Comparison of ENCODE assay signal across 10 cellular contexts in genomic region chr14:89466460-89466859, GRCh38. TPM values are rescaled to one million over a fixed set of nuclear protein-coding genes. Genes with fewer than 3 reads are reported as not detected.
DNase-seq lines count a peak whose midpoint lies in the region; ATAC-seq, FAIRE-seq and TF ChIP-seq lines count a peak whose summit lies in the region.
"Had no signal": no experiment of that assay in that cellular context is flagged by ENCODE, and none has a peak within 500 bp of the region (broad histone marks: within the 10 kb centered on the region; RNA-seq: fewer than 3 reads in every experiment).

No MANE protein-coding gene starts in this region.

- 81 to 94% (median 87%) methylated on average over 5 of the region's 5 CpGs for WGBS in heart left ventricle, 4 donors
- 70 to 72% methylated on average over 4 to 5 of the region's 5 CpGs for whole genome bisulfite sequencing in upper lobe of left lung, 2 donors

- no peaks in the 10 kb centered on the region for H3K27me3 ChIP-seq in heart left ventricle
- no peaks in the 10 kb centered on the region for H3K27me3 ChIP-seq in right atrium auricular region
- no peaks in the 10 kb centered on the region for H3K27me3 ChIP-seq in foreskin keratinocyte
- H3K27me3 ChIP-seq in upper lobe of left lung, result no peaks in the 10 kb centered on the region
- H3K27me3 ChIP-seq: BE2C, gastrocnemius medialis had no signal

- H3K27ac ChIP-seq in heart left ventricle (peak overlapping the region in 2 of 12 donors; percentile 27 to 34), right atrium auricular region (no peak overlapping the region), foreskin keratinocyte (no peak overlapping the region), upper lobe of left lung (no peak overlapping the region), caudate nucleus (ENCODE audit: low read depth, low read length) (no peak overlapping the region)
- H3K27ac ChIP-seq: gastrocnemius medialis had no signal

- H3K4me1 ChIP-seq in heart left ventricle (peaks cover 0 to 47% (median 3%) of the 10 kb centered on the region in 12 donors), right atrium auricular region (peaks cover 0 to 10% of the 10 kb centered on the region in 2 donors), foreskin keratinocyte (peaks cover 7% of the 10 kb centered on the region), upper lobe of left lung (peaks cover 0 to 5% (median 4%) of the 10 kb centered on the region in 4 donors)
- H3K4me1 ChIP-seq: BE2C had no signal

- intact Hi-C loops in heart left ventricle (cut with DNase I), result no loop called here

- H3K4me3 ChIP-seq in heart left ventricle (peak overlapping the region in 1 of 12 donors; percentile 8), right atrium auricular region (no peak overlapping the region), upper lobe of left lung (no peak overlapping the region), foreskin fibroblast (ENCODE audit: low read depth in 1 of 2, low read length in 2 of 2) (no peak overlapping the region)
- H3K4me3 ChIP-seq: gastrocnemius medialis had no signal

- no peak for DNase-seq in heart left ventricle
- DNase-seq in right atrium auricular region (ENCODE audit: low spot score), result no peak
- DNase-seq in SKM-1 treated with dmso at 0.1 percent for 144 hours (lab: John Stamatoyannopoulos, UW; ENCODE audit: unreplicated experiment), result peak; percentile 40
- no peak for DNase-seq in foreskin keratinocyte
- DNase-seq in upper lobe of left lung, result peak in 1 of 2 donors; percentile 54
- no peak for DNase-seq in GM12891 (ENCODE audit: insufficient read length, low spot score)
- no peak for DNase-seq in caudate nucleus (lab: John Stamatoyannopoulos, UW)
- DNase-seq in foreskin fibroblast, result no peak
- DNase-seq: BE2C had no signal

- H3K36me3 ChIP-seq in heart left ventricle (no peaks in the 10 kb centered on the region), right atrium auricular region (no peaks in the 10 kb centered on the region), upper lobe of left lung (no peaks in the 10 kb centered on the region)
- H3K36me3 ChIP-seq: BE2C, gastrocnemius medialis had no signal

- TF ChIP-seq POLR2A in heart left ventricle (IDR thresholded peaks at IDR 0.05) (no peak), upper lobe of left lung (IDR thresholded peaks at IDR 0.05) (no peak), GM12891 (IDR thresholded peaks at IDR 0.05; ENCODE audit: low read depth, low read length) (no peak)

- TF ChIP-seq EP300 in upper lobe of left lung (IDR thresholded peaks at IDR 0.05), result no peak

- TF ChIP-seq CTCF in heart left ventricle (IDR thresholded peaks at IDR 0.05) (no peak), right atrium auricular region (IDR thresholded peaks at IDR 0.05) (no peak), foreskin keratinocyte (conservative IDR thresholded peaks at IDR 0.05) (no peak), upper lobe of left lung (IDR thresholded peaks at IDR 0.05) (no peak), foreskin fibroblast (IDR thresholded peaks at IDR 0.05; ENCODE audit: low read depth, low read length) (no peak)

- FAIRE-seq in GM12891 (lab: Jason Lieb, UNC), result no peak

- H3K9me3 ChIP-seq in heart left ventricle (no peaks in the 10 kb centered on the region), right atrium auricular region (no peaks in the 10 kb centered on the region), upper lobe of left lung (no peaks in the 10 kb centered on the region)
- H3K9me3 ChIP-seq: BE2C, gastrocnemius medialis had no signal

- peak in 3 of 4 donors; percentile 23 to 49 (median 45) for ATAC-seq in heart left ventricle
- peak; percentile 11 for ATAC-seq in foreskin keratinocyte
- peak; percentile 46 to 53 for ATAC-seq in upper lobe of left lung (ENCODE audit: low FRiP score in 2 of 2)

TF ChIP-seq in GM12891, 5 proteins besides CTCF, POLR2A, EP300 and RAD21:
- TF ChIP-seq PAX5 (IDR thresholded peaks at IDR 0.05; ENCODE audit: insufficient read depth, low read length, severe bottlenecking) (no peak), POLR2AphosphoS5 (IDR thresholded peaks at IDR 0.05; ENCODE audit: low read depth, low read length) (no peak), TAF1 (IDR thresholded peaks at IDR 0.05; ENCODE audit: low read depth, low read length) (no peak), POU2F2 (IDR thresholded peaks at IDR 0.05; ENCODE audit: low read depth, low read length) (no peak), SPI1 (IDR thresholded peaks at IDR 0.05; ENCODE audit: low read depth, low read length) (no peak)
TF ChIP-seq in GM12891: peak in this region for 0.

RNA-seq across cellular contexts. Expression of gene FOXN3, which starts 49.4 kb away (rescaled TPM):
- 100 to 1,000 TPM; 102 to 161 (median 113) TPM for total RNA-seq in heart left ventricle
- 10 to 100 TPM; 24.4 to 35.3 TPM for polyA plus RNA-seq in heart left ventricle
- 10 to 100 TPM; 80.1 to 90.3 TPM for total RNA-seq in right atrium auricular region
- 14.5 and 20.1 TPM in 2 replicates for total RNA-seq in foreskin keratinocyte
- polyA plus RNA-seq in foreskin keratinocyte, result 3.1 TPM in 2 replicates
- total RNA-seq in upper lobe of left lung, result 100 to 1,000 TPM in 2 of 6 donors, 10 to 100 TPM in 4; 63.4 to 115 (median 77.2) TPM
- 15.4 TPM for polyA plus RNA-seq in GM12891 (2012; ENCODE audit: low read depth, missing spikeins)
